34 cellular contexts compared by ENCODE assay signal in the genomic region with DNA sequence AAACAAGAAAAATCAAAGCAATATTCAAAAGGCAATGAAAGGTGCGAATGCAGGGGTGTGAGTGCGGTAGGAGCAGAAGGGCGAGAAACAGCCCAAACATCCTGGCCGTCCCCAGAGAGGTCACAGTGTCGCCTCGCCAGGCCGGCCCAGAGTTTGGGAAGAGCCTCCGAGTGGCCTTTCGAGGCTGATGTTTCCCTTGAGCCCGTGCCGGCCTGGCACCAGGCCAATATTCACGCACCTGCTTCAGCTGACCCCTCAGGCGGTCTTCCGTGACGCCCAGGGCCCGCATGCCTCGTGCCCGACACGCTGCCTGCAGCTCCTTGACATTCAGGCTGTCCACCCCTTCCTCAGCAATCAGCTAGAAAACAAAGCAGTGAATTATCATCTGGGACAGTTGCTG. TPM values are rescaled to one million over a fixed set of nuclear protein-coding genes. Genes with fewer than 3 reads are reported as not detected.
"Had no signal": no experiment of that assay in that cellular context is flagged by ENCODE, and none has a peak within 500 bp of the region (broad histone marks: within the 10 kb centered on the region; RNA-seq: fewer than 3 reads in every experiment).

No MANE protein-coding gene starts in this region.

- ATAC-seq: activated CD8-positive, alpha-beta T cell treated with anti-CD3 and anti-CD28 coated beads for 36 hours; activated T-cell treated with anti-CD3 and anti-CD28 coated beads, Interleukin-2, amount 50 U/mL, for 72 hours; activated T-helper 17 cell treated with anti-CD3 and anti-CD28 coated beads, Interleukin-2, amount 50 U/mL, for 72 hours had no signal

- H3K4me3 Mint-ChIP-seq: activated CD4-positive, alpha-beta T cell treated with anti-CD3 and anti-CD28 coated beads, Interleukin-2, amount 10 ng/mL, durations not matched to agents 24 days and 14 days; activated CD8-positive, alpha-beta T cell treated with anti-CD3 and anti-CD28 coated beads for 36 hours; activated naive CD8-positive, alpha-beta T cell treated with anti-CD3 and anti-CD28 coated beads, Interleukin-2, amount 10 ng/mL, durations not matched to agents 7 days and 5 days; activated T-cell treated with anti-CD3 and anti-CD28 coated beads, Interleukin-2, amount 50 U/mL, for 72 hours; activated T-helper 17 cell treated with anti-CD3 and anti-CD28 coated beads, Interleukin-2, amount 50 U/mL, for 72 hours had no signal

- H3K27me3 ChIP-seq: ascending aorta, cardiac muscle cell, SJSA1 had no signal

- DNase-seq: activated CD4-positive, alpha-beta T cell treated with anti-CD3 and anti-CD28 coated beads, Interleukin-2, amount 10 ng/mL, durations not matched to agents 24 days and 14 days; activated CD4-positive, alpha-beta T cell treated with anti-CD3 and anti-CD28 coated beads, Interleukin-2, amount 50 U/mL, for 4 hours; activated CD8-positive, alpha-beta T cell treated with anti-CD3 and anti-CD28 coated beads for 36 hours; activated effector memory CD4-positive, alpha-beta T cell treated with anti-CD3 and anti-CD28 coated beads, Interleukin-2, amount 50 U/mL, for 16 hours; activated naive CD4-positive, alpha-beta T cell; activated naive CD4-positive, alpha-beta T cell treated with anti-CD3 and anti-CD28 coated beads, Interleukin-2, amount 50 U/mL, for 16 hours; activated naive CD8-positive, alpha-beta T cell treated with anti-CD3 and anti-CD28 coated beads, Interleukin-2, amount 10 ng/mL, durations not matched to agents 7 days and 5 days; activated T-cell treated with anti-CD3 and anti-CD28 coated beads, Interleukin-2, amount 50 U/mL, for 1 hour; activated T-cell treated with anti-CD3 and anti-CD28 coated beads, Interleukin-2, amount 50 U/mL, for 72 hours; amygdala; Karpas-422; KBM-7; NCI-H1105; NCI-H1417 treated with DMSO at 0.1 percent for 48 hours; NCI-H1930; NCI-H2081 treated with DMSO at 0.1 percent for 48 hours; NCI-H226; NCI-H446 treated with DMSO at 0.1 percent for 48 hours; NCI-H524; NCI-H69; NCI-H82; NK-92 treated with Interleukin-12 subunit alpha and Interleukin-12 subunit beta, amount 100 ng/mL, for 24 hours; PC-9; SHP77 treated with DMSO at 0.1 percent for 48 hours; SW 1271; T-helper 1 cell; T-helper 2 cell; T-helper 9 cell; WERI-Rb-1 had no signal

- H3K4me1 Mint-ChIP-seq: activated CD4-positive, alpha-beta T cell treated with anti-CD3 and anti-CD28 coated beads, Interleukin-2, amount 10 ng/mL, durations not matched to agents 24 days and 14 days; activated naive CD8-positive, alpha-beta T cell treated with anti-CD3 and anti-CD28 coated beads, Interleukin-2, amount 10 ng/mL, durations not matched to agents 7 days and 5 days; activated T-helper 17 cell treated with anti-CD3 and anti-CD28 coated beads, Interleukin-2, amount 50 U/mL, for 72 hours had no signal

- H3K27me3 Mint-ChIP-seq: activated CD4-positive, alpha-beta T cell treated with anti-CD3 and anti-CD28 coated beads, Interleukin-2, amount 10 ng/mL, durations not matched to agents 24 days and 14 days; activated CD8-positive, alpha-beta T cell treated with anti-CD3 and anti-CD28 coated beads for 36 hours; activated naive CD8-positive, alpha-beta T cell treated with anti-CD3 and anti-CD28 coated beads, Interleukin-2, amount 10 ng/mL, durations not matched to agents 7 days and 5 days; activated T-helper 17 cell treated with anti-CD3 and anti-CD28 coated beads, Interleukin-2, amount 50 U/mL, for 72 hours had no signal

- H3K9me3 ChIP-seq: ascending aorta, SJSA1 had no signal

- H3K9me3 Mint-ChIP-seq: activated CD4-positive, alpha-beta T cell treated with anti-CD3 and anti-CD28 coated beads, Interleukin-2, amount 10 ng/mL, durations not matched to agents 24 days and 14 days; activated CD8-positive, alpha-beta T cell treated with anti-CD3 and anti-CD28 coated beads for 36 hours; activated naive CD8-positive, alpha-beta T cell treated with anti-CD3 and anti-CD28 coated beads, Interleukin-2, amount 10 ng/mL, durations not matched to agents 7 days and 5 days; activated T-cell treated with anti-CD3 and anti-CD28 coated beads, Interleukin-2, amount 50 U/mL, for 72 hours; activated T-helper 17 cell treated with anti-CD3 and anti-CD28 coated beads, Interleukin-2, amount 50 U/mL, for 72 hours had no signal

- H3K4me3 ChIP-seq: ascending aorta, cardiac muscle cell, PC-9, SJSA1 had no signal

- H2AFZ ChIP-seq: PC-9 had no signal

- H3K27ac ChIP-seq: ascending aorta, cardiac muscle cell, PC-9, SJSA1 had no signal

- H3K27ac Mint-ChIP-seq: activated CD4-positive, alpha-beta T cell treated with anti-CD3 and anti-CD28 coated beads, Interleukin-2, amount 10 ng/mL, durations not matched to agents 24 days and 14 days; activated CD8-positive, alpha-beta T cell treated with anti-CD3 and anti-CD28 coated beads for 36 hours; activated naive CD8-positive, alpha-beta T cell treated with anti-CD3 and anti-CD28 coated beads, Interleukin-2, amount 10 ng/mL, durations not matched to agents 7 days and 5 days; activated T-cell treated with anti-CD3 and anti-CD28 coated beads, Interleukin-2, amount 50 U/mL, for 72 hours; activated T-helper 17 cell treated with anti-CD3 and anti-CD28 coated beads, Interleukin-2, amount 50 U/mL, for 72 hours had no signal

- H3K4me2 ChIP-seq: PC-9 had no signal

- H3K4me1 ChIP-seq: ascending aorta, SJSA1 had no signal

RNA-seq across cellular contexts. Expression of a gene that starts 32.2 kb away (rescaled TPM):
- total RNA-seq: OCI-LY7 had no signal
